In genomic region chr10:119209050-119209735, GRCh38 we compare ENCODE assay signal across 8 cellular contexts. TPM values are rescaled to one million over a fixed set of nuclear protein-coding genes. Genes with fewer than 3 reads are reported as not detected.
DNase-seq lines count a peak whose midpoint lies in the region; ATAC-seq, FAIRE-seq and TF ChIP-seq lines count a peak whose summit lies in the region.

No MANE protein-coding gene starts in this region.

- TF ChIP-seq CTCF in BE2C (IDR thresholded peaks at IDR 0.05; ENCODE audit: low read depth, low read length) (peak; percentile 86), HEK293 (tag by site-specific recombination; IDR thresholded peaks at IDR 0.05) (peak; percentile 80), ascending aorta (IDR thresholded peaks at IDR 0.05) (peak; percentile 78 to 81 (median 79))

- ATAC-seq in right cardiac atrium = peak; percentile 4 to 13

- peak; percentile 77 for DNase-seq in BE2C
- peak; percentile 51 for DNase-seq in T follicular helper cell (ENCODE audit: low read depth)
- peak in 1 of 2 donors; percentile 87 for DNase-seq in ascending aorta (ENCODE audit: low spot score in 2 of 2)
- peak; percentile 75 to 90 (median 80) for DNase-seq in right cardiac atrium
- DNase-seq in NCI-H2029 treated with DMSO at 0.1 percent for 48 hours (lab: John Stamatoyannopoulos, UW) = no peak
- no peak for DNase-seq in GM19239 (ENCODE audit: insufficient read length, low spot score)

- H3K36me3 ChIP-seq in BE2C (no peaks in the 10 kb centered on the region), HEK293 (ENCODE audit: control insufficient read depth in 2 of 2, insufficient read depth in 1 of 2, low read length in 2 of 2) (no peaks in the 10 kb centered on the region), ascending aorta (no peaks in the 10 kb centered on the region), rectal smooth muscle tissue (ENCODE audit: control insufficient read depth, insufficient read depth, low read length) (no peaks in the 10 kb centered on the region)

- no peaks in the 10 kb centered on the region for H3K9me3 ChIP-seq in BE2C
- no peaks in the 10 kb centered on the region for H3K9me3 ChIP-seq in HEK293 (ENCODE audit: control insufficient read depth, insufficient read depth, low read depth, low read length)
- H3K9me3 ChIP-seq in ascending aorta = no peaks in the 10 kb centered on the region
- H3K9me3 ChIP-seq in right cardiac atrium (ENCODE audit: control insufficient read depth, low read length) = no peaks in the 10 kb centered on the region

- H3K4me3 ChIP-seq in BE2C (ENCODE audit: low read depth, low read length) = peak overlapping the region; percentile 81
- H3K4me3 ChIP-seq in HEK293 (ENCODE audit: low read depth, low read length) = peak overlapping the region; percentile 6; the same call in 1 of the 2 replicates
- H3K4me3 ChIP-seq in ascending aorta = peak overlapping the region; percentile 91 to 99
- H3K4me3 ChIP-seq in right cardiac atrium (ENCODE audit: low read length) = peak overlapping the region; percentile 81
- H3K4me3 ChIP-seq in rectal smooth muscle tissue (ENCODE audit: low read length) = peak overlapping the region; percentile 68

- peak overlapping the region; percentile 50 for H3K9ac ChIP-seq in rectal smooth muscle tissue (ENCODE audit: low read length)

- H3K27me3 ChIP-seq in BE2C = no peaks in the 10 kb centered on the region
- no peaks in the 10 kb centered on the region for H3K27me3 ChIP-seq in ascending aorta
- no peaks in the 10 kb centered on the region for H3K27me3 ChIP-seq in right cardiac atrium (ENCODE audit: control insufficient read depth, insufficient read depth)
- no peaks in the 10 kb centered on the region for H3K27me3 ChIP-seq in rectal smooth muscle tissue (ENCODE audit: control insufficient read depth, insufficient read depth, low read length)

- no peak overlapping the region; the same call in 1 of the 2 replicates for H3K27ac ChIP-seq in HEK293 (ENCODE audit: extremely low read depth, low read depth, low read length)
- peak overlapping the region; percentile 95 to 97 for H3K27ac ChIP-seq in ascending aorta
- H3K27ac ChIP-seq in right cardiac atrium (ENCODE audit: low read length) = peak overlapping the region; percentile 75
- H3K27ac ChIP-seq in rectal smooth muscle tissue (ENCODE audit: low read depth, low read length) = peak overlapping the region; percentile 70

- intact Hi-C loops in ascending aorta (cut with DNase I) (loop anchor here (2.0 to 10.0 kb wide), 3 partner anchors 156 to 446 kb away; partner anchors contain the start of genes BAG3 and TIAL1), right cardiac atrium (cut with DNase I) (loop anchor here in 3 of 4 donors (5.0 to 10.0 kb wide), 6 partner anchors 63 to 236 kb away; no protein-coding TSS in a partner anchor)

- WGBS in right cardiac atrium = 3% methylated on average over 15 of the region's 15 CpGs

- CTCF ChIA-PET in HEK293 (lab: Yijun Ruan, JAX) = interaction anchor here (0.6 to 3.0 kb wide), 21 partner anchors 9 to 248 kb away, joined by 3 to 17 read pairs (median 4); no protein-coding TSS in a partner anchor

- H3K4me1 ChIP-seq in BE2C (peaks cover 14% of the 10 kb centered on the region), HEK293 (ENCODE audit: control insufficient read depth, insufficient read depth, low read length) (peaks cover 38% of the 10 kb centered on the region), ascending aorta (peaks cover 15 to 41% of the 10 kb centered on the region in 2 donors), right cardiac atrium (ENCODE audit: control insufficient read depth, insufficient read depth, low read length) (peaks cover 6% of the 10 kb centered on the region), rectal smooth muscle tissue (ENCODE audit: control insufficient read depth, insufficient read depth, low read length) (peaks cover 32% of the 10 kb centered on the region)

- POLR2A ChIA-PET in HEK293 (lab: Yijun Ruan, JAX) = interaction anchor here (0.6 to 1.3 kb wide), 3 partner anchors 98 to 334 kb away, joined by 3 to 4 read pairs (median 3); partner anchors contain the start of gene RGS10

- FAIRE-seq in GM19239 (lab: Jason Lieb, UNC) = no peak

TF ChIP-seq in HEK293, 187 proteins besides CTCF, POLR2A, EP300 and RAD21 (continues in another document):
- TF ChIP-seq GLIS2 (tag by site-specific recombination; IDR thresholded peaks at IDR 0.05) = no peak
- TF ChIP-seq ZBTB8A (tag by site-specific recombination; IDR thresholded peaks at IDR 0.05) = peak; percentile 19; the same call in 1 of the 2 replicates
- TF ChIP-seq KLF8 (tag by site-specific recombination; IDR thresholded peaks at IDR 0.05) = peak; percentile 47
- peak; percentile 84 for TF ChIP-seq PATZ1 (tag by site-specific recombination; IDR thresholded peaks at IDR 0.05)
- no peak for TF ChIP-seq YY1 (tag by site-specific recombination; IDR thresholded peaks at IDR 0.05)
- TF ChIP-seq GLI2 (tag by site-specific recombination; IDR thresholded peaks at IDR 0.05; ENCODE audit: borderline replicate concordance, low read depth) = no peak
- no peak for TF ChIP-seq SETDB1 (IDR thresholded peaks at IDR 0.05; ENCODE audit: insufficient read length, low read length)
- no peak for TF ChIP-seq ZNF837 (tag by site-specific recombination; IDR thresholded peaks at IDR 0.05)
- no peak for TF ChIP-seq ZFP41 (tag by site-specific recombination; IDR thresholded peaks at IDR 0.05; ENCODE audit: borderline replicate concordance)
- TF ChIP-seq ZNF366 (tag by site-specific recombination; conservative IDR thresholded peaks at IDR 0.05) = peak; percentile 64; the same call in 1 of the 2 replicates
- no peak for TF ChIP-seq ZNF747 (tag by site-specific recombination; IDR thresholded peaks at IDR 0.05)
- TF ChIP-seq KLF16 (tag by site-specific recombination; IDR thresholded peaks at IDR 0.05) = 0 out of 2 replicates have a peak, but pooled peaks have one; percentile 59
- no peak for TF ChIP-seq ZNF610 (tag by site-specific recombination; IDR thresholded peaks at IDR 0.05; ENCODE audit: borderline replicate concordance)
- TF ChIP-seq ZNF214 (tag by site-specific recombination; IDR thresholded peaks at IDR 0.05; ENCODE audit: borderline replicate concordance) = no peak
- TF ChIP-seq TRIM28 (IDR thresholded peaks at IDR 0.05; ENCODE audit: borderline replicate concordance, low read length) = no peak
- no peak for TF ChIP-seq ZNF624 (tag by site-specific recombination; IDR thresholded peaks at IDR 0.05)
- TF ChIP-seq ZIC2 (tag by site-specific recombination; IDR thresholded peaks at IDR 0.05) = no peak
- 0 out of 2 replicates have a peak, but pooled peaks have one; percentile 14 for TF ChIP-seq WT1 (tag by site-specific recombination; IDR thresholded peaks at IDR 0.05)
- peak; percentile 62; the same call in 1 of the 2 replicates for TF ChIP-seq IKZF3 (tag by site-specific recombination; IDR thresholded peaks at IDR 0.05)
- no peak for TF ChIP-seq ZNF785 (tag by site-specific recombination; IDR thresholded peaks at IDR 0.05)

RNA-seq across cellular contexts. Expression of gene GRK5, which starts 1.8 kb away (rescaled TPM):
- polyA plus RNA-seq in BE2C (2012; ENCODE audit: insufficient read depth, insufficient read length, low read depth) = 2.5 TPM
- total RNA-seq in ascending aorta (75.5 TPM), right cardiac atrium (10 to 100 TPM; 45.2 to 89.9 (median 60.7) TPM)
- polyA plus RNA-seq in right cardiac atrium = 31.3 TPM

RNA-seq across cellular contexts. Expression of gene PRDX3, which starts 30.6 kb away (rescaled TPM):
- 99.1 TPM for polyA plus RNA-seq in BE2C (2012; ENCODE audit: insufficient read depth, insufficient read length, low read depth)
- total RNA-seq in ascending aorta (34.9 TPM), right cardiac atrium (100 to 1,000 TPM; 163 to 198 (median 190) TPM)
- 233 TPM for polyA plus RNA-seq in right cardiac atrium

RNA-seq across cellular contexts. Expression of gene SFXN4, which starts 43.7 kb away (rescaled TPM):
- 43.2 TPM for polyA plus RNA-seq in BE2C (2012; ENCODE audit: insufficient read depth, insufficient read length, low read depth)
- 13.7 TPM for total RNA-seq in ascending aorta
- 10 to 100 TPM; 36.8 to 46.8 (median 41.0) TPM for total RNA-seq in right cardiac atrium
- polyA plus RNA-seq in right cardiac atrium = 42.3 TPM

Comparison
In these comparisons a context has a peak if more than half of its experiments do, and no peak if none do; other contexts are left out.
1. DNase-seq: peak in BE2C (single experiment), T follicular helper cell (single experiment) and right cardiac atrium (3 of 3); none in NCI-H2029 treated with DMSO at 0.1 percent for 48 hours (single experiment) and GM19239 (single experiment).
2. H3K4me3 ChIP-seq: peak in every context shown above with its lines; median percentile 95 in ascending aorta; 81 in BE2C; 81 in right cardiac atrium; 68 in rectal smooth muscle tissue; 6 in HEK293.
3. Peak in every context shown above with its lines, with median percentiles within 50 percentile points of each other: CTCF ChIP-seq.